ENCODE assay signal across 8 cellular contexts in the genomic region with DNA sequence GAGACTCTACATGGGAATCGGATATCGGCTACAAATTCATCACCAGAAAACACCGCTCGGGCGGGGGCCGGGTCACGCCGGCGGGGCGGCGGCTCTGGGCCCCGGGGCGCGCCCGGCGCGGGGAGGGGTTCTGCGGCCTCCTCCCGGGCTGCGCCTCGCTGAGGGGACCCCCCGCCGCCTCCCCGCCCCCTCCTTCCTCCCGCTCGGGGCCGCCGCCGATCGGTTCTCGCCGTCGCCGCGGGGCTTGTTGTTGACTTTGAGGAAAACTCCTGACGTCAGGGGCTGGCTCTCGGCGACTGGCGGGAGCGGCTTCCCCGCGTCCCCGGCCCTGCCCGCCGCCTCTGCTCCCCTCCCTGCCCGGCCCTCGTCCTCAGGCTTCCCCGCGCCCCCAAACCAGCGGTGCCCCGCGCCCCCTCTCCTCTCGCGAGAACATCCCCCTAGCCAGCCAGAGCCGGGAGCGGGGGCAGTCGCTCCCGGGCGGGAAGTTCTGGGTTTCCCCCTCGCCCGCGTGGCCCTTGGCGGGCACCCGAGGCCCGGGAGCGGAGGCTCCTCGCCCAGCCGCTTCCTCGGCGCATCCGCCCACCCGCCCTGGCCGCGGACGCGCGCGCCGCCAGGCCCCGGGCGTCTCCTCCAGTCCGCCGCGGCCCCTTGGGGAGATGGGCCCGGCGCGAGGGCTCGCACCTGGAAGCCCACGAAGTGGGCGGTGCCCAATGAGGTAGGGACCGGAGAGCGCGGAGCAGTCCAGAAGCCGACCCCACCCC. TPM values are rescaled to one million over a fixed set of nuclear protein-coding genes. Genes with fewer than 3 reads are reported as not detected.
DNase-seq lines count a peak whose midpoint lies in the region; ATAC-seq, FAIRE-seq and TF ChIP-seq lines count a peak whose summit lies in the region.

No MANE protein-coding gene starts in this region.

- peak; percentile 76 for ATAC-seq in HCT116
- peak; percentile 81 to 82 for ATAC-seq in right cardiac atrium

- H3K4me1 ChIP-seq in HCT116 (ENCODE audit: control insufficient read depth in 1 of 2, insufficient read depth in 2 of 2, low read length in 2 of 2) (no peaks in the 10 kb centered on the region), right cardiac atrium (ENCODE audit: control insufficient read depth, insufficient read depth, low read length) (no peaks in the 10 kb centered on the region)

- H3K9me3 ChIP-seq in HCT116 (ENCODE audit: control insufficient read depth in 1 of 2, insufficient read depth in 1 of 2, low read depth in 1 of 2, low read length in 2 of 2) (no peaks in the 10 kb centered on the region), right cardiac atrium (ENCODE audit: control insufficient read depth, low read length) (no peaks in the 10 kb centered on the region)

- no peaks in the 10 kb centered on the region for H3K9me2 ChIP-seq in HCT116 (ENCODE audit: insufficient read depth)

- H3K9ac ChIP-seq in HCT116 (ENCODE audit: low read length): no peak overlapping the region

- H3K36me3 ChIP-seq in HCT116 (ENCODE audit: control insufficient read depth in 1 of 2, insufficient read depth in 2 of 2, low read length in 2 of 2): no peaks in the 10 kb centered on the region

- POLR2A ChIA-PET in HCT116 (lab: Charles Lee): no interaction called here

- TF ChIP-seq CTCF in HCT116 (IDR thresholded peaks at IDR 0.05 in 2 of 3, conservative IDR thresholded peaks at IDR 0.05 in 1 of 3; ENCODE audit: borderline replicate concordance in 1 of 3, insufficient read depth in 1 of 3, low read depth in 2 of 3, low read length in 2 of 3): no peak

- H3K4me3 ChIP-seq in HCT116 (replicated peaks in 1 of 2; ENCODE audit: low read depth in 1 of 2, low read length in 2 of 2) (peak overlapping the region; percentile 13 to 20; a peak in 2 of 4 replicates), right cardiac atrium (ENCODE audit: low read length) (peak overlapping the region; percentile 69)

- H3K27me3 Mint-ChIP-seq in T-helper 1 cell treated with Interleukin-12 subunit alpha and Interleukin-12 subunit beta and Interleukin-4 antibody, amounts not matched to agents 30 μg/mL and 1 μg/mL, for 36 hours (ENCODE audit: low read depth): peaks cover 45% of the 10 kb centered on the region

- RAD21 ChIA-PET in HCT116 (lab: Charles Lee; ENCODE audit: low non-redundant PET in 1 of 2, low total read pairs in 2 of 2, uncharacterized antibody in 2 of 2, unreplicated experiment in 2 of 2): interaction anchor here in 1 of 2 experiments (0.7 kb wide), 1 partner anchor 87 kb away, joined by 3 read pairs; no protein-coding TSS in a partner anchor

- TF ChIP-seq RAD21 in HCT116 (IDR thresholded peaks at IDR 0.05; ENCODE audit: low read depth): no peak

- FAIRE-seq in urothelium cell line (lab: Jason Lieb, UNC): no peak

- H3K27ac ChIP-seq in HCT116 (ENCODE audit: low read depth, low read length) (no peak overlapping the region), angular gyrus (ENCODE audit: low read depth, low read length) (peak overlapping the region; percentile 92), right cardiac atrium (ENCODE audit: low read length) (peak overlapping the region; percentile 93)

- no peaks in the 10 kb centered on the region; the same call in 1 of the 2 replicates for H4K20me1 ChIP-seq in HCT116 (ENCODE audit: insufficient read depth)

- H3K4me1 Mint-ChIP-seq in T-helper 1 cell treated with Interleukin-12 subunit alpha and Interleukin-12 subunit beta and Interleukin-4 antibody, amounts not matched to agents 30 μg/mL and 1 μg/mL, for 36 hours (ENCODE audit: low read depth): peaks cover 18% of the 10 kb centered on the region

- WGBS in right cardiac atrium: under 1% methylated on average over 93 of the region's 94 CpGs

- peaks cover 3% of the 10 kb centered on the region for H3K36me3 Mint-ChIP-seq in T-helper 1 cell treated with Interleukin-12 subunit alpha and Interleukin-12 subunit beta and Interleukin-4 antibody, amounts not matched to agents 30 μg/mL and 1 μg/mL, for 36 hours (ENCODE audit: low read depth)

- H3K4me2 ChIP-seq in HCT116 (ENCODE audit: low read length): peak overlapping the region; percentile 59

- TF ChIP-seq POLR2A in GM10847 (IDR thresholded peaks at IDR 0.05; ENCODE audit: extremely low read depth, insufficient read length): peak; percentile 41
- no peak for TF ChIP-seq POLR2A in HCT116 (IDR thresholded peaks at IDR 0.05; ENCODE audit: borderline replicate concordance, extremely low read depth, insufficient read depth, insufficient read length)

- intact Hi-C loops in HCT116 (cut with micrococcal nuclease): loop anchor here (5.0 kb wide), 1 partner anchor 192 kb away; no protein-coding TSS in a partner anchor
- intact Hi-C loops in right cardiac atrium (cut with DNase I): loop anchor here in 1 of 4 donors (5.0 kb wide), 1 partner anchor 197 kb away; no protein-coding TSS in a partner anchor

- peak overlapping the region; percentile 78 for H3K27ac Mint-ChIP-seq in T-helper 1 cell treated with Interleukin-12 subunit alpha and Interleukin-12 subunit beta and Interleukin-4 antibody, amounts not matched to agents 30 μg/mL and 1 μg/mL, for 36 hours

- BruUV-seq in HCT116 (replicated peaks; lab: Mats Ljungman, UMichigan): no TSS peak

- no peaks in the 10 kb centered on the region for H3K79me2 ChIP-seq in HCT116 (ENCODE audit: insufficient read depth, low read length)

- peak overlapping the region; percentile 86 for H3K4me3 Mint-ChIP-seq in T-helper 1 cell treated with Interleukin-12 subunit alpha and Interleukin-12 subunit beta and Interleukin-4 antibody, amounts not matched to agents 30 μg/mL and 1 μg/mL, for 36 hours

- no peak for DNase-seq in HCT116 (ENCODE audit: low read depth, low spot score)
- peak; percentile 30 for DNase-seq in NAMALWA (ENCODE audit: low spot score)
- peak; percentile 83 to 93 (median 92) for DNase-seq in right cardiac atrium
- DNase-seq in putamen (ENCODE audit: low spot score): peak; percentile 78
- DNase-seq in urothelium cell line (ENCODE audit: low spot score): peak; percentile 85

- H3K27me3 ChIP-seq in HCT116 (ENCODE audit: insufficient read depth, low read length): peaks cover 54% of the 10 kb centered on the region
- H3K27me3 ChIP-seq in right cardiac atrium (ENCODE audit: control insufficient read depth, insufficient read depth): no peaks in the 10 kb centered on the region

- H2AFZ ChIP-seq in HCT116 (ENCODE audit: low read depth, low read length, poor library complexity, severe bottlenecking): no peak overlapping the region

- CTCF ChIA-PET in HCT116 (lab: Charles Lee): interaction anchor here (1.0 kb wide), 1 partner anchor 155 kb away, joined by 3 read pairs; no protein-coding TSS in a partner anchor

- H3K9me3 Mint-ChIP-seq in T-helper 1 cell treated with Interleukin-12 subunit alpha and Interleukin-12 subunit beta and Interleukin-4 antibody, amounts not matched to agents 30 μg/mL and 1 μg/mL, for 36 hours: no peaks in the 10 kb centered on the region

TF ChIP-seq in HCT116, 20 proteins besides CTCF, POLR2A, EP300 and RAD21:
- TF ChIP-seq SRF (IDR thresholded peaks at IDR 0.05; ENCODE audit: low read depth): no peak
- no peak for TF ChIP-seq ZFX (IDR thresholded peaks at IDR 0.05)
- TF ChIP-seq EZH2 (IDR thresholded peaks at IDR 0.05): no peak
- no peak for TF ChIP-seq FOSL1 (IDR thresholded peaks at IDR 0.05; ENCODE audit: low read depth)
- no peak for TF ChIP-seq CBX3 (IDR thresholded peaks at IDR 0.05; ENCODE audit: low read depth)
- TF ChIP-seq CEBPB (IDR thresholded peaks at IDR 0.05; ENCODE audit: low read depth): no peak
- no peak for TF ChIP-seq JUND (IDR thresholded peaks at IDR 0.05)
- TF ChIP-seq SIN3A (IDR thresholded peaks at IDR 0.05; ENCODE audit: low read depth): no peak

RNA-seq across cellular contexts. Expression of gene AKT3, which starts 0.5 kb away (rescaled TPM):
- total RNA-seq in HCT116 (2021; ENCODE audit: unreplicated experiment) (0.49 TPM), right cardiac atrium (10 to 100 TPM; 37.0 to 61.2 (median 52.5) TPM)
- polyA plus RNA-seq in HCT116 (2012): 0.02 and 0.09 TPM in 2 replicates
- 8.4 TPM for polyA plus RNA-seq in right cardiac atrium

Comparison
In these comparisons a context has a peak if more than half of its experiments do, and no peak if none do; other contexts are left out.
1. RNA of gene AKT3, which starts 0.5 kb away (total RNA-seq): 37.0 to 61.2 TPM in right cardiac atrium; 0.49 TPM in HCT116 (single experiment); every median in the first group is over 10 times any median in the second.